8 cellular contexts compared by ENCODE assay signal in genomic region chr6:30325873-30326445, GRCh38. TPM values are rescaled to one million over a fixed set of nuclear protein-coding genes. Genes with fewer than 3 reads are reported as not detected.
A peak's percentile ranks its signal among the peaks of the same experiment; 100 is the strongest.
DNase-seq lines count a peak whose midpoint lies in the region; ATAC-seq, FAIRE-seq and TF ChIP-seq lines count a peak whose summit lies in the region.

No MANE protein-coding gene starts in this region.

- peak; percentile 91 for DNase-seq in ELF-1 (ENCODE audit: low read depth, low spot score)
- peak; percentile 26 for DNase-seq in HCEC 1CT
- peak; percentile 63 for DNase-seq in MM.1S
- DNase-seq in SW480 (ENCODE audit: low spot score): peak; percentile 77
- no peak for DNase-seq in MCF 10A (ENCODE audit: unreplicated experiment)
- DNase-seq in HepG2 (ENCODE audit: low spot score): no peak
- peak; percentile 46 to 53 for DNase-seq in stimulated activated CD4-positive, alpha-beta T cell treated with anti-CD3 and anti-CD28 coated beads, Interleukin-4, amount 100 ng/mL, for 4 hours
- no peak for DNase-seq in 8988T

- peak in 1 of 2 experiments; percentile 38; a peak in 2 of 4 replicates for TF ChIP-seq POLR2A in HepG2 (IDR thresholded peaks at IDR 0.05; ENCODE audit: insufficient read depth in 1 of 2, low read depth in 2 of 2, low read length in 2 of 2)

- H4K20me1 ChIP-seq in MM.1S (ENCODE audit: insufficient read depth, low read length) (no peaks in the 10 kb centered on the region), HepG2 (ENCODE audit: insufficient read depth, low read length) (peaks cover 31% of the 10 kb centered on the region)

- H3K79me2 ChIP-seq in MM.1S (ENCODE audit: low read length): peaks cover 52% of the 10 kb centered on the region
- peaks cover 58% of the 10 kb centered on the region for H3K79me2 ChIP-seq in HepG2 (ENCODE audit: insufficient read depth, low read length)

- peak overlapping the region; percentile 90 for H3K4me3 Mint-ChIP-seq in MCF 10A (ENCODE audit: unreplicated experiment)

- H3K9me3 ChIP-seq in MM.1S (replicated peaks; ENCODE audit: insufficient read depth, low read length) (no peaks in the 10 kb centered on the region), HepG2 (ENCODE audit: low read length) (no peaks in the 10 kb centered on the region)

- CTCF ChIA-PET in MCF 10A (lab: Yijun Ruan, JAX): interaction anchor here (0.5 to 1.5 kb wide), 7 partner anchors 9 to 250 kb away, joined by 3 to 5 read pairs (median 3); no protein-coding TSS in a partner anchor
- CTCF ChIA-PET in HepG2 (lab: Yijun Ruan, JAX; ENCODE audit: low intra/inter-chr PET ratio, low total read pairs): no interaction called here

- TF ChIP-seq CTCF in MM.1S (IDR thresholded peaks at IDR 0.05; ENCODE audit: low read length) (no peak), MCF 10A (IDR thresholded peaks at IDR 0.05; ENCODE audit: unreplicated experiment) (no peak), HepG2 (CRISPR knock-in tag; IDR thresholded peaks at IDR 0.05) (no peak)

- H3K4me2 ChIP-seq in MM.1S (ENCODE audit: low read depth, low read length): peak overlapping the region; percentile 91
- H3K4me2 ChIP-seq in HepG2 (ENCODE audit: low read depth, low read length): peak overlapping the region; percentile 100

- H3K9ac ChIP-seq in MM.1S (ENCODE audit: low read length) (peak overlapping the region; percentile 96), HepG2 (ENCODE audit: insufficient read depth, low read depth, low read length) (peak overlapping the region; percentile 89)

- no peaks in the 10 kb centered on the region for H3K9me3 Mint-ChIP-seq in MCF 10A (ENCODE audit: unreplicated experiment)

- H3K27me3 ChIP-seq in MM.1S (replicated peaks; ENCODE audit: insufficient read depth, low read length) (no peaks in the 10 kb centered on the region), HepG2 (ENCODE audit: control insufficient read depth in 1 of 2, insufficient read depth in 2 of 2, low read length in 2 of 2) (no peaks in the 10 kb centered on the region; a peak in 1 of 5 replicates)

- intact Hi-C loops in MCF 10A (cut with micrococcal nuclease): loop anchor here (2.0 kb wide), 2 partner anchors 107 to 223 kb away; no protein-coding TSS in a partner anchor
- intact Hi-C loops in HepG2 (cut with micrococcal nuclease; ENCODE audit: unreplicated experiment): loop anchor here (10.0 kb wide), 1 partner anchor 91 kb away; no protein-coding TSS in a partner anchor

- in situ Hi-C loops in HepG2 (cut with HindIII; ENCODE audit: extremely low pct_ligation_motif_present, low pct_unique_long_range_greater_than_20kb): no loop called here

- H2AFZ ChIP-seq in MM.1S (ENCODE audit: low read length): peak overlapping the region; percentile 82
- H2AFZ ChIP-seq in HepG2 (ENCODE audit: low read length): peak overlapping the region; percentile 58

- BruUV-seq in MCF 10A (replicated peaks; lab: Mats Ljungman, UMichigan) (no TSS peak), HepG2 (replicated peaks; lab: Mats Ljungman, UMichigan) (no TSS peak)

- WGBS in HepG2 (ENCODE audit: low lambda C conversion rate): under 1% methylated on average over 25 of the region's 25 CpGs

- H3K27ac ChIP-seq in MM.1S (ENCODE audit: low read length) (peak overlapping the region; percentile 92), HepG2 (ENCODE audit: extremely low read length, insufficient read depth, low read length) (peak overlapping the region; percentile 92)

- H3K4me3 ChIP-seq in MM.1S (ENCODE audit: low read length): peak overlapping the region; percentile 84
- H3K4me3 ChIP-seq in HepG2 (replicated peaks in 1 of 3; ENCODE audit: insufficient read depth in 1 of 3, low read depth in 2 of 3, low read length in 3 of 3): peak overlapping the region; percentile 74 to 93 (median 78)

- peaks cover 35% of the 10 kb centered on the region for H3K4me1 Mint-ChIP-seq in MCF 10A (ENCODE audit: insufficient read depth, unreplicated experiment)

- no peaks in the 10 kb centered on the region for H3K9me2 ChIP-seq in MM.1S (replicated peaks; ENCODE audit: insufficient read depth, low read length)

- no peaks in the 10 kb centered on the region for H3K27me3 Mint-ChIP-seq in MCF 10A (ENCODE audit: insufficient read depth, unreplicated experiment)

- peaks cover 17% of the 10 kb centered on the region for H3K4me1 ChIP-seq in MM.1S (ENCODE audit: low read length)
- H3K4me1 ChIP-seq in HepG2 (ENCODE audit: insufficient read depth, low read length): peaks cover 53% of the 10 kb centered on the region

- ATAC-seq in HepG2: no peak; the same call in 1 of the 3 replicates

- H3K36me3 Mint-ChIP-seq in MCF 10A (ENCODE audit: insufficient read depth, unreplicated experiment): peaks cover 33% of the 10 kb centered on the region

- peaks cover 11% of the 10 kb centered on the region; the same call in 1 of the 2 replicates for H3F3A ChIP-seq in MM.1S (ENCODE audit: insufficient read depth, low read length)

- no peak for TF ChIP-seq RAD21 in HepG2 (CRISPR knock-in tag; IDR thresholded peaks at IDR 0.05)

- peak overlapping the region; percentile 98 for H3K27ac Mint-ChIP-seq in MCF 10A (ENCODE audit: low read depth, unreplicated experiment)

- no peaks in the 10 kb centered on the region for H3K36me3 ChIP-seq in MM.1S (replicated peaks; ENCODE audit: insufficient read depth, low read length)
- H3K36me3 ChIP-seq in HepG2 (replicated peaks in 1 of 2; ENCODE audit: control insufficient read depth in 1 of 2, insufficient read depth in 2 of 2, low read length in 2 of 2): peaks cover 5 to 27% of the 10 kb centered on the region in 2 experiments

- peak; percentile 21 for FAIRE-seq in HepG2 (lab: Jason Lieb, UNC)

- no peak for TF ChIP-seq EP300 in HepG2 (IDR thresholded peaks at IDR 0.05; ENCODE audit: low read depth in 2 of 2, low read length in 2 of 2)
- no peak for TF ChIP-seq EP300 in HepG2 (CRISPR knock-in tag; IDR thresholded peaks at IDR 0.05; ENCODE audit: borderline replicate concordance)

- POLR2A ChIA-PET in MCF 10A (lab: Yijun Ruan, JAX): interaction anchor here (0.6 to 4.3 kb wide), 30 partner anchors 9 to 801 kb away, joined by 3 to 59 read pairs (median 5); partner anchors contain the start of genes POLR1H, PPP1R11, RPP21 and TRIM26
- POLR2A ChIA-PET in HepG2 (lab: Yijun Ruan, JAX): interaction anchor here (0.6 to 2.3 kb wide), 14 partner anchors 8 to 245 kb away, joined by 3 to 23 read pairs (median 4); partner anchors contain the start of genes ABCF1, RPP21 and TRIM26

TF ChIP-seq in HepG2, 621 proteins besides CTCF, POLR2A, EP300 and RAD21 (continues in another document):
- TF ChIP-seq ZNF382 (CRISPR knock-in tag; IDR thresholded peaks at IDR 0.05; ENCODE audit: borderline replicate concordance) (no peak), SATB2 (CRISPR knock-in tag; IDR thresholded peaks at IDR 0.05) (0 out of 2 replicates have a peak, but pooled peaks have one; percentile 16), ATM (IDR thresholded peaks at IDR 0.05; ENCODE audit: borderline replicate concordance) (no peak)

RNA-seq across cellular contexts. Expression of gene TRIM39, which starts 0.8 kb away (rescaled TPM):
- total RNA-seq in MCF 10A (2022) (14.7 and 18.6 TPM in 2 replicates), HepG2 (2016; rRNA removed; fragmentation: Illumina TruSeq; extraction: Trizol) (13.8 and 14.6 TPM in 2 replicates)
- total RNA-seq in HepG2 (2016; cell fraction: cytosol; rRNA removed; fragmentation: Illumina TruSeq; extraction: Trizol; ENCODE audit: low read depth): 3.1 and 5.0 TPM in 2 replicates
- total RNA-seq in HepG2 (2016; cell fraction: insoluble cytoplasmic fraction; rRNA removed; fragmentation: Illumina TruSeq; extraction: Trizol): 12.0 and 15.3 TPM in 2 replicates
- total RNA-seq in HepG2 (2016; cell fraction: membrane; rRNA removed; fragmentation: Illumina TruSeq; extraction: Trizol): 11.0 and 12.4 TPM in 2 replicates
- total RNA-seq in HepG2 (2016; cell fraction: nucleus; rRNA removed; fragmentation: Illumina TruSeq; extraction: Trizol): 12.2 and 14.1 TPM in 2 replicates
- polyA plus RNA-seq in HepG2 (2011; rRNA removed): 7.7 and 8.6 TPM in 2 replicates
- 5.6 and 5.9 TPM in 2 replicates for polyA plus RNA-seq in HepG2 (2011; cell fraction: cytosol; rRNA removed)
- polyA plus RNA-seq in HepG2 (2011; cell fraction: nucleus; rRNA removed): 22.1 and 24.6 TPM in 2 replicates
- polyA plus RNA-seq in HepG2 (2012): 7.8 and 8.9 TPM in 2 replicates
- 2.3 and 3.1 TPM in 2 replicates for polyA plus RNA-seq in HepG2 (2016; cell fraction: cytosol; fragmentation: Illumina TruSeq; extraction: Trizol; ENCODE audit: low read depth)
- polyA plus RNA-seq in HepG2 (2016; cell fraction: insoluble cytoplasmic fraction; fragmentation: Illumina TruSeq; extraction: Trizol; ENCODE audit: low read depth): 9.9 and 11.6 TPM in 2 replicates
- polyA plus RNA-seq in HepG2 (2016; cell fraction: membrane; fragmentation: Illumina TruSeq; extraction: Trizol; ENCODE audit: low read depth): 6.6 and 8.4 TPM in 2 replicates
- polyA plus RNA-seq in HepG2 (2016; cell fraction: nucleus; fragmentation: Illumina TruSeq; extraction: Trizol; ENCODE audit: insufficient read depth, low read depth): 26.6 and 28.1 TPM in 2 replicates
- polyA minus RNA-seq in HepG2 (2011; rRNA and poly(A)+ RNA removed; ENCODE audit: low replicate concordance): 7.8 and 11.9 TPM in 2 replicates
- polyA minus RNA-seq in HepG2 (2011; cell fraction: cytosol; rRNA and poly(A)+ RNA removed): 6.3 and 7.6 TPM in 2 replicates
- polyA minus RNA-seq in HepG2 (2011; cell fraction: nucleus; rRNA and poly(A)+ RNA removed): 13.6 and 16.1 TPM in 2 replicates

RNA-seq across cellular contexts. Expression of gene RPP21, which starts 19.0 kb away (rescaled TPM):
- total RNA-seq in MCF 10A (2022) (63.0 and 74.1 TPM in 2 replicates), HepG2 (2016; rRNA removed; fragmentation: Illumina TruSeq; extraction: Trizol) (38.4 and 53.1 TPM in 2 replicates)
- 23.8 and 29.3 TPM in 2 replicates for total RNA-seq in HepG2 (2016; cell fraction: cytosol; rRNA removed; fragmentation: Illumina TruSeq; extraction: Trizol; ENCODE audit: low read depth)
- 41.8 and 52.5 TPM in 2 replicates for total RNA-seq in HepG2 (2016; cell fraction: insoluble cytoplasmic fraction; rRNA removed; fragmentation: Illumina TruSeq; extraction: Trizol)
- 23.7 and 25.5 TPM in 2 replicates for total RNA-seq in HepG2 (2016; cell fraction: membrane; rRNA removed; fragmentation: Illumina TruSeq; extraction: Trizol)
- total RNA-seq in HepG2 (2016; cell fraction: nucleus; rRNA removed; fragmentation: Illumina TruSeq; extraction: Trizol): 26.2 and 34.9 TPM in 2 replicates
- 72.3 and 88.4 TPM in 2 replicates for polyA plus RNA-seq in HepG2 (2011; rRNA removed)
- 68.5 and 146 TPM in 2 replicates for polyA plus RNA-seq in HepG2 (2011; cell fraction: cytosol; rRNA removed)
- 170 and 172 TPM in 2 replicates for polyA plus RNA-seq in HepG2 (2011; cell fraction: nucleus; rRNA removed)
- polyA plus RNA-seq in HepG2 (2012): 51.6 and 70.9 TPM in 2 replicates
- 46.1 and 56.4 TPM in 2 replicates for polyA plus RNA-seq in HepG2 (2016; cell fraction: cytosol; fragmentation: Illumina TruSeq; extraction: Trizol; ENCODE audit: low read depth)
- polyA plus RNA-seq in HepG2 (2016; cell fraction: insoluble cytoplasmic fraction; fragmentation: Illumina TruSeq; extraction: Trizol; ENCODE audit: low read depth): 66.2 and 74.5 TPM in 2 replicates
- 42.2 and 48.9 TPM in 2 replicates for polyA plus RNA-seq in HepG2 (2016; cell fraction: membrane; fragmentation: Illumina TruSeq; extraction: Trizol; ENCODE audit: low read depth)
- polyA plus RNA-seq in HepG2 (2016; cell fraction: nucleus; fragmentation: Illumina TruSeq; extraction: Trizol; ENCODE audit: insufficient read depth, low read depth): 94.8 and 101 TPM in 2 replicates
- 18.2 and 24.8 TPM in 2 replicates for polyA minus RNA-seq in HepG2 (2011; rRNA and poly(A)+ RNA removed; ENCODE audit: low replicate concordance)
- 15.3 and 17.1 TPM in 2 replicates for polyA minus RNA-seq in HepG2 (2011; cell fraction: cytosol; rRNA and poly(A)+ RNA removed)
- 8.4 and 9.3 TPM in 2 replicates for polyA minus RNA-seq in HepG2 (2011; cell fraction: nucleus; rRNA and poly(A)+ RNA removed)

Comparison
In these comparisons a context has a peak if more than half of its experiments do, and no peak if none do; other contexts are left out.
1. DNase-seq: peak in ELF-1 (single experiment), HCEC 1CT (single experiment), MM.1S (single experiment), SW480 (single experiment) and stimulated activated CD4-positive, alpha-beta T cell treated with anti-CD3 and anti-CD28 coated beads, Interleukin-4, amount 100 ng/mL, for 4 hours (2 of 2); none in MCF 10A (single experiment), HepG2 (single experiment) and 8988T (single experiment).